Comparison of ENCODE assay signal across 30 cellular contexts in the genomic region with DNA sequence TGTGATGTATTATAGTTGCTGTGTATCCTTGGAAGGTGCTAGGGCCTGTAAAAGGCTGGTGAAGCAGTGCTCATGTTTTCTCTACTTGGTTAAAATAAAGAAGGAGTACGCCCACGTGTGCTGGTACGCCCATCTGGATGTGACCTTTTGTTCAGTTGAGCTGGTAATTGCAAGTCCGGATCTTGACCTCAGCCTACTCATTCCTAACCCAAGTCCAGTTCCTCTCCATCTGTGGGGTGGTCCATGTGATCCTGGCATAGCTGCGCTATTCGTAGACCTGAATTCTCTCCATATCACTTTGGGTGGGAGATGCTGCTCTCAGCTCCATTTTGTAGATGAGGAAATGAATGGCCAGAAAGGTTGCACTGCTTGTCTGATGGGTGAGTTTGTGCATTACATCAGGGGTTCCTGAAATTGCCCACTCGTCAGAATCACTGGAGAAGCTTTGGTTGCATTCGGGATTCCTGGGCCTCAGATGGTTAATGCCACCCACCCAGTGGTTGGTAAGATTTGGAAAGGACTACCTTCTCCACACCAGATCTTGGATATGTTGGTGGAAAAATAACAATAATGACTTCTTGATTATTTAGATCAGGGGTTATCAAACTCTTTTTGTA.
"Had no signal": no experiment of that assay in that cellular context is flagged by ENCODE, and none has a peak within 500 bp of the region (broad histone marks: within the 10 kb centered on the region; RNA-seq: fewer than 3 reads in every experiment).

No MANE protein-coding gene starts in this region.

- H3K4me2 ChIP-seq: neural progenitor cell, smooth muscle cell had no signal

- DNase-seq: head of caudate nucleus; hypothalamus; immature natural killer cell; kidney; left colon; left lung; lower lobe of right lung; mammary epithelial cell; mesenchymal stem cell; naive B cell; natural killer cell; nephron progenitor cell; ovary; stimulated activated CD4-positive, alpha-beta T cell treated with anti-CD3 and anti-CD28 coated beads, Interleukin-1b, Interleukin-23, amount 100 ng/mL, for 48 hours; stimulated activated CD4-positive, alpha-beta T cell treated with anti-CD3 and anti-CD28 coated beads, Interleukin-2, amount 100 ng/mL, for 48 hours; stimulated activated CD4-positive, alpha-beta T cell treated with anti-CD3 and anti-CD28 coated beads, Interleukin-4, amount 100 ng/mL, for 4 hours; stimulated activated CD8-positive, alpha-beta memory T cell treated with anti-CD3 and anti-CD28 coated beads, Interleukin-4, amount 100 ng/mL, for 48 hours; stimulated activated naive CD8-positive, alpha-beta T cell treated with anti-CD3 and anti-CD28 coated beads, Interleukin-15, Interleukin-2, amounts not matched to agents 100 U/mL and 50 U/mL, for 24 hours; stomach; testis; thyroid gland; transverse colon; upper lobe of left lung had no signal

- FAIRE-seq: islet of Langerhans, kidney, urothelium cell line had no signal

- H3K4me1 ChIP-seq: left lung, lower lobe of right lung, neural progenitor cell, testis, upper lobe of left lung had no signal

- H3K36me3 ChIP-seq: neural progenitor cell, neutrophil, ovary, right atrium auricular region, thyroid gland, transverse colon had no signal

- H2AFZ ChIP-seq: neural progenitor cell had no signal

- H3K9me3 ChIP-seq: left lung, lower lobe of right lung, neutrophil, ovary, right atrium auricular region, stomach, testis, thyroid gland, transverse colon, upper lobe of left lung had no signal

- H3K27ac ChIP-seq: left lung, lower lobe of right lung, neural progenitor cell, neutrophil, ovary, right atrium auricular region, stomach, testis, thyroid gland, transverse colon, upper lobe of left lung had no signal

- ATAC-seq: left colon; left lung; lower lobe of right lung; natural killer cell; stimulated activated memory B cell treated with anti-CD40 and anti-IgM and Interleukin-4, amounts not matched to agents 10 μg/mL and 1 μg/mL and 100 μg/mL, for 72 hours; stimulated activated naive CD8-positive, alpha-beta T cell treated with anti-CD3 and anti-CD28 coated beads, Interleukin-15, Interleukin-2, amounts not matched to agents 100 U/mL and 50 U/mL, for 24 hours had no signal

- H3K27me3 ChIP-seq: left lung, neural progenitor cell, neutrophil, ovary, right atrium auricular region, stomach, testis, thyroid gland, transverse colon, upper lobe of left lung had no signal

- H3K4me3 ChIP-seq: left lung, lower lobe of right lung, neural progenitor cell, ovary, right atrium auricular region, smooth muscle cell, stomach, testis, thyroid gland, transverse colon, upper lobe of left lung had no signal
